Comparison of ENCODE assay signal across 35 cellular contexts in genomic region chr7:90900640-90901353, GRCh38.
DNase-seq lines count a peak whose midpoint lies in the region; ATAC-seq and TF ChIP-seq lines count a peak whose summit lies in the region.
"Had no signal": no experiment of that assay in that cellular context is flagged by ENCODE, and none has a peak within 500 bp of the region (broad histone marks: within the 10 kb centered on the region; RNA-seq: fewer than 3 reads in every experiment).

No MANE protein-coding gene starts in this region.

- intact Hi-C loops in activated CD4-positive, alpha-beta T cell treated with anti-CD3 and anti-CD28 coated beads for 36 hours (cut with DNase I, micrococcal nuclease) = no loop called here

- H3K9me3 Mint-ChIP-seq in progenitor cell of endocrine pancreas (ENCODE audit: low read depth) = peaks cover 10% of the 10 kb centered on the region
- H3K9me3 Mint-ChIP-seq in activated CD4-positive, alpha-beta T cell treated with anti-CD3 and anti-CD28 coated beads for 36 hours (ENCODE audit: low read depth) = peaks cover 4% of the 10 kb centered on the region
- H3K9me3 Mint-ChIP-seq: activated B cell treated with CpG ODN at 0.5 μM for 24 hours; activated T-cell treated with anti-CD3 and anti-CD28 coated beads, Interleukin-2, amount 50 U/mL, for 24 hours had no signal

- TF ChIP-seq CTCF in progenitor cell of endocrine pancreas (IDR thresholded peaks at IDR 0.05; ENCODE audit: unreplicated experiment) = no peak

- H3K4me3 Mint-ChIP-seq in progenitor cell of endocrine pancreas (ENCODE audit: low read depth) = no peak overlapping the region
- no peak overlapping the region for H3K4me3 Mint-ChIP-seq in activated CD4-positive, alpha-beta T cell treated with anti-CD3 and anti-CD28 coated beads for 36 hours
- H3K4me3 Mint-ChIP-seq: activated B cell treated with CpG ODN at 0.5 μM for 24 hours; activated naive CD8-positive, alpha-beta T cell treated with anti-CD3 and anti-CD28 coated beads for 36 hours; activated T-cell treated with anti-CD3 and anti-CD28 coated beads, Interleukin-2, amount 50 U/mL, for 24 hours; B cell; CD4-positive, alpha-beta memory T cell; effector memory CD8-positive, alpha-beta T cell had no signal

- POLR2A ChIA-PET in activated CD4-positive, alpha-beta T cell treated with anti-CD3 and anti-CD28 coated beads for 36 hours (lab: Charles Lee) = no interaction called here
- POLR2A ChIA-PET in HEK293T (lab: Yijun Ruan, JAX) = no interaction called here

- no peak for ATAC-seq in HG03354 (IDR thresholded peaks at IDR 0.05; ENCODE audit: poor library complexity, severe bottlenecking, unreplicated experiment)
- no peak for ATAC-seq in activated CD4-positive, alpha-beta T cell treated with anti-CD3 and anti-CD28 coated beads for 36 hours
- ATAC-seq: effector memory CD8-positive, alpha-beta T cell; gastrocnemius medialis; left cardiac atrium had no signal

- H3K27ac Mint-ChIP-seq in progenitor cell of endocrine pancreas = peak overlapping the region; percentile 38
- no peak overlapping the region for H3K27ac Mint-ChIP-seq in activated CD4-positive, alpha-beta T cell treated with anti-CD3 and anti-CD28 coated beads for 36 hours
- H3K27ac Mint-ChIP-seq: activated B cell treated with CpG ODN at 0.5 μM for 24 hours; activated naive CD8-positive, alpha-beta T cell treated with anti-CD3 and anti-CD28 coated beads for 36 hours; activated T-cell treated with anti-CD3 and anti-CD28 coated beads, Interleukin-2, amount 50 U/mL, for 24 hours; B cell; CD4-positive, alpha-beta memory T cell; effector memory CD8-positive, alpha-beta T cell had no signal

- H3K4me1 Mint-ChIP-seq in progenitor cell of endocrine pancreas (ENCODE audit: low read depth) = peaks cover 38% of the 10 kb centered on the region
- H3K4me1 Mint-ChIP-seq in activated CD4-positive, alpha-beta T cell treated with anti-CD3 and anti-CD28 coated beads for 36 hours = peaks cover 2% of the 10 kb centered on the region
- H3K4me1 Mint-ChIP-seq: activated naive CD8-positive, alpha-beta T cell treated with anti-CD3 and anti-CD28 coated beads for 36 hours; CD4-positive, alpha-beta memory T cell had no signal

- peaks cover 13% of the 10 kb centered on the region for H3K36me3 Mint-ChIP-seq in progenitor cell of endocrine pancreas (ENCODE audit: insufficient read depth)
- H3K36me3 Mint-ChIP-seq in activated CD4-positive, alpha-beta T cell treated with anti-CD3 and anti-CD28 coated beads for 36 hours (ENCODE audit: low read depth) = no peaks in the 10 kb centered on the region
- H3K36me3 Mint-ChIP-seq: activated naive CD8-positive, alpha-beta T cell treated with anti-CD3 and anti-CD28 coated beads for 36 hours; CD4-positive, alpha-beta memory T cell had no signal

- CTCF ChIA-PET in activated CD4-positive, alpha-beta T cell treated with anti-CD3 and anti-CD28 coated beads for 36 hours (lab: Charles Lee) = no interaction called here
- CTCF ChIA-PET in HEK293T (lab: Yijun Ruan, JAX) = no interaction called here

- no peaks in the 10 kb centered on the region for H3K27me3 Mint-ChIP-seq in progenitor cell of endocrine pancreas
- H3K27me3 Mint-ChIP-seq in activated CD4-positive, alpha-beta T cell treated with anti-CD3 and anti-CD28 coated beads for 36 hours = no peaks in the 10 kb centered on the region
- H3K27me3 Mint-ChIP-seq: activated B cell treated with CpG ODN at 0.5 μM for 24 hours; activated naive CD8-positive, alpha-beta T cell treated with anti-CD3 and anti-CD28 coated beads for 36 hours; activated T-cell treated with anti-CD3 and anti-CD28 coated beads, Interleukin-2, amount 50 U/mL, for 24 hours; B cell; CD4-positive, alpha-beta memory T cell; effector memory CD8-positive, alpha-beta T cell had no signal

- peak; percentile 17 for DNase-seq in EH (ENCODE audit: low read depth)
- peak; percentile 60 for DNase-seq in amniotic epithelial cell (ENCODE audit: low read depth)
- peak; percentile 9 for DNase-seq in glomerular endothelial cell (ENCODE audit: extremely low read depth, low read depth, low spot score)
- DNase-seq in progenitor cell of endocrine pancreas (ENCODE audit: low spot score, unreplicated experiment) = no peak
- DNase-seq in activated CD4-positive, alpha-beta T cell treated with anti-CD3 and anti-CD28 coated beads for 36 hours = no peak
- no peak for DNase-seq in medulla oblongata (ENCODE audit: extremely low spot score)
- DNase-seq in HEK293T (ENCODE audit: extremely low spot score) = no peak
- DNase-seq: ACHN; activated B cell treated with CpG ODN at 0.5 μM for 24 hours; activated CD4-positive, alpha-beta T cell treated with anti-CD3 and anti-CD28 coated beads, Interleukin-2, amount 50 U/mL, for 1 hour; activated effector memory CD4-positive, alpha-beta T cell treated with anti-CD3 and anti-CD28 coated beads, Interleukin-2, amount 50 U/mL, for 16 hours; activated naive CD8-positive, alpha-beta T cell treated with anti-CD3 and anti-CD28 coated beads for 36 hours; activated T-cell treated with anti-CD3 and anti-CD28 coated beads, Interleukin-2, amount 50 U/mL, for 24 hours; aorta; CD4-positive, alpha-beta memory T cell; cortex of kidney; DMS 273 treated with DMSO at 0.1 percent for 48 hours; effector memory CD8-positive, alpha-beta T cell; esophagus squamous epithelium; gastrocnemius medialis; HCEC 1CT; IMR-90; left cardiac atrium; mammary epithelial cell; NCI-H1436 treated with DMSO at 0.1 percent for 48 hours; NCI-H226; NCI-H82; posterior cingulate gyrus; right lobe of liver; stimulated activated CD4-positive, alpha-beta T cell treated with anti-CD3 and anti-CD28 coated beads, Interleukin-2, amount 100 ng/mL, for 48 hours; stomach; T-helper 1 cell; thyroid gland had no signal

TF ChIP-seq in HEK293T, 16 proteins besides CTCF, POLR2A, EP300 and RAD21:
- no peak for TF ChIP-seq SP1 (IDR thresholded peaks at IDR 0.05)
- TF ChIP-seq ZNF384 (IDR thresholded peaks at IDR 0.05) = no peak
- TF ChIP-seq TARDBP (IDR thresholded peaks at IDR 0.05) = no peak
- no peak for TF ChIP-seq NFRKB (IDR thresholded peaks at IDR 0.05)
- TF ChIP-seq L3MBTL2 (conservative IDR thresholded peaks at IDR 0.05) = no peak
- TF ChIP-seq HDGF (IDR thresholded peaks at IDR 0.05; ENCODE audit: borderline replicate concordance) = no peak
- no peak for TF ChIP-seq LEF1 (IDR thresholded peaks at IDR 0.05; ENCODE audit: borderline replicate concordance)
- TF ChIP-seq FOXM1 (IDR thresholded peaks at IDR 0.05; ENCODE audit: borderline replicate concordance) = no peak
- TF ChIP-seq ELF4 (IDR thresholded peaks at IDR 0.05) = no peak
- no peak for TF ChIP-seq FOXK2 (IDR thresholded peaks at IDR 0.05)

Comparison
In these comparisons a context has a peak if more than half of its experiments do, and no peak if none do; other contexts are left out.
1. DNase-seq: peak in EH (single experiment), amniotic epithelial cell (single experiment) and glomerular endothelial cell (single experiment); none in progenitor cell of endocrine pancreas (single experiment), activated CD4-positive, alpha-beta T cell treated with anti-CD3 and anti-CD28 coated beads for 36 hours (single experiment), medulla oblongata (single experiment) and HEK293T (single experiment).